ENCODE assay signal across 1 cellular context in the genomic region with DNA sequence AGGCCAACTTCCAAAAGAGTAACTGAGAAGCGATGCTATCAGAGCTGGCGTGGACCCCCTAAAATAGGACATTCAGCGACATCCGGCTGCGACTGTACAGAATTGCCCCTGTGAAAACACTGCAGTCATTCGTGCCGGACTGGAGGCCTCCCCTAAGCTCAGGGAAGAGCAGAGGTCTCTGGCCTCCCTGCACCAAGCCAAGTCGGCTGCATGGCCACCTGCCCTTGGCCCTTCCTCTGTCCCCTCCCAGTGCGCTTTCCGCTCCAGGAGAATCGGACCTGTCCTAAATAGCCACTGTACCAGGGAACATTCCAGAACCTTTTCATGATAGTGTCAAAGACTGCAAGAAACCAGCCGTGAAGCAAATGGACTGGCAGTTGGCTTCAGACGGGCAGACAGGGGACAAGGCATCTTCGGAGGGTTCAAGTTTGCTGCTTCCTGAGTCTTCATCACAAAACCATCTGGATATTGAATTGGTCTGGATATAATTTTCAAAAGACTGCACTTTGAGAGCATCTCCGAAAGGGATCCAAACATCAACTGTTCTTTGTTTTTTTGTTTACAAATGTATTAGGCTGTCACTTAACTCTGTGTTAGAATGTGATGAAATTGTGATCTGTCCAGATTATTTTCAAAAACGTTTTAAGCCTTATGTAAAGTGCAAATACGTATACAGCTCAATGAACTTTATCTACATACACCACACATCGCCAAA.
TF ChIP-seq lines count a peak whose summit lies in the region.

No MANE protein-coding gene starts in this region.

TF ChIP-seq in WTC11, 78 proteins besides CTCF, POLR2A, EP300 and RAD21:
- no peak for TF ChIP-seq ZNF232 (CRISPR knock-in tag; IDR thresholded peaks at IDR 0.05)
- TF ChIP-seq NFYB (CRISPR knock-in tag; conservative IDR thresholded peaks at IDR 0.05; ENCODE audit: low read depth), result no peak
- TF ChIP-seq, protein P1, sequence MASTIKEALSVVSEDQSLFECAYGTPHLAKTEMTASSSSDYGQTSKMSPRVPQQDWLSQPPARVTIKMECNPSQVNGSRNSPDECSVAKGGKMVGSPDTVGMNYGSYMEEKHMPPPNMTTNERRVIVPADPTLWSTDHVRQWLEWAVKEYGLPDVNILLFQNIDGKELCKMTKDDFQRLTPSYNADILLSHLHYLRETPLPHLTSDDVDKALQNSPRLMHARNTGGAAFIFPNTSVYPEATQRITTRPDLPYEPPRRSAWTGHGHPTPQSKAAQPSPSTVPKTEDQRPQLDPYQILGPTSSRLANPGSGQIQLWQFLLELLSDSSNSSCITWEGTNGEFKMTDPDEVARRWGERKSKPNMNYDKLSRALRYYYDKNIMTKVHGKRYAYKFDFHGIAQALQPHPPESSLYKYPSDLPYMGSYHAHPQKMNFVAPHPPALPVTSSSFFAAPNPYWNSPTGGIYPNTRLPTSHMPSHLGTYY (CRISPR knock-in tag; IDR thresholded peaks at IDR 0.05), result no peak
- no peak for TF ChIP-seq JAZF1 (CRISPR knock-in tag; IDR thresholded peaks at IDR 0.05)
TF ChIP-seq in WTC11: peak in this region for 0.
